Comparison of ENCODE assay signal across 35 cellular contexts in the genomic region with DNA sequence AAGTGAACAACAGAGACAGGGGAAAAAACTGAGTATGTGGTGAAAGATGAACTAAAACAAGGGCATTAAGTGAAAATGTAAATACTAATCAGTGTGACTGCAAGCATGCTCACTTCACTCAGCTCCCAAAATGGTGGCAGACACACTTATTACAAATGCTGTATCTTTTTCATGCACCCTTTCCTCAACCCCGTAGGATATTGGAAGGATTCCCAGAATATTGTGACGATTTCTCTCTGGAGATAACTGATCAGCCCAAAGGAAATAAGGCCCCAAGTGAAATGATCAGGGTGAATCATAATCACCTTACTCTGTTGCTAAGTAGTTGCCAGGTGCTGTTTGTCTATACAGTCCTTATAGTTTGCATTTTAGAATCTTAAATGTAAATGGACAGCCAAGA.
"Had no signal": no experiment of that assay in that cellular context is flagged by ENCODE, and none has a peak within 500 bp of the region (broad histone marks: within the 10 kb centered on the region; RNA-seq: fewer than 3 reads in every experiment).

No MANE protein-coding gene starts in this region.

- DNase-seq: activated CD4-positive, alpha-beta T cell treated with anti-CD3 and anti-CD28 coated beads, Interleukin-2, amount 50 U/mL, for 1 hour; activated CD8-positive, alpha-beta memory T cell treated with anti-CD3 and anti-CD28 coated beads for 24 hours; activated gamma-delta T cell treated with Interleukin-2 at 50 U/mL for 16 hours; activated naive CD4-positive, alpha-beta T cell treated with anti-CD3 and anti-CD28 coated beads, Interleukin-2, amount 50 U/mL, for 16 hours; activated T-cell treated with anti-CD3 and anti-CD28 coated beads, Interleukin-2, amount 50 U/mL, for 1 hour; anterior cingulate cortex; body of pancreas; cerebellar nuclear complex; dorsolateral prefrontal cortex; effector memory CD4-positive, alpha-beta T cell; erythroblast; foreskin fibroblast; heart left ventricle; hypothalamus; left lung; naive B cell; nephron progenitor cell; ovary; right lobe of liver; stimulated activated CD4-positive, alpha-beta T cell treated with anti-CD3 and anti-CD28 coated beads, Interleukin-4, amount 100 ng/mL, for 1 hour; stimulated activated naive CD8-positive, alpha-beta T cell treated with anti-CD3 and anti-CD28 coated beads, Interleukin-15, amount 100 ng/mL, for 72 hours; substantia nigra; SW 1271; T1000; uterus had no signal

- H3K27ac ChIP-seq: body of pancreas, cardiac muscle cell, coronary artery, heart left ventricle, left lung, neutrophil, ovary, right lobe of liver, uterus had no signal

- H3K4me1 ChIP-seq: body of pancreas, left lung had no signal

- H3K27ac Mint-ChIP-seq: activated T-helper 17 cell treated with anti-CD3 and anti-CD28 coated beads, Interleukin-2, amount 50 U/mL, for 72 hours; mesothelial cell of epicardium; nephron progenitor cell; progenitor cell of endocrine pancreas; T-helper 1 cell treated with Interleukin-12 subunit alpha and Interleukin-12 subunit beta and Interleukin-4 antibody, amounts not matched to agents 30 μg/mL and 1 μg/mL, for 36 hours; WTC11 had no signal

- ATAC-seq: activated T-helper 17 cell treated with anti-CD3 and anti-CD28 coated beads, Interleukin-2, amount 50 U/mL, for 72 hours; body of pancreas; heart left ventricle; left lung; stimulated activated naive CD8-positive, alpha-beta T cell treated with anti-CD3 and anti-CD28 coated beads, Interleukin-15, amount 100 ng/mL, for 72 hours; WTC11 had no signal

- H3K4me3 ChIP-seq: body of pancreas, cardiac muscle cell, coronary artery, dorsolateral prefrontal cortex, heart left ventricle, left lung, lung, ovary, right lobe of liver, uterus had no signal

- H3K4me3 Mint-ChIP-seq: activated T-helper 17 cell treated with anti-CD3 and anti-CD28 coated beads, Interleukin-2, amount 50 U/mL, for 72 hours; mesothelial cell of epicardium; naive B cell; nephron progenitor cell; stimulated activated naive CD8-positive, alpha-beta T cell treated with anti-CD3 and anti-CD28 coated beads, Interleukin-15, amount 100 ng/mL, for 72 hours; T-helper 1 cell treated with Interleukin-12 subunit alpha and Interleukin-12 subunit beta and Interleukin-4 antibody, amounts not matched to agents 30 μg/mL and 1 μg/mL, for 36 hours; type B pancreatic cell; WTC11 had no signal

- H3K9me3 ChIP-seq: body of pancreas, heart left ventricle, left lung, neutrophil, ovary, right lobe of liver, uterus had no signal

- H3K9me3 Mint-ChIP-seq: activated T-helper 17 cell treated with anti-CD3 and anti-CD28 coated beads, Interleukin-2, amount 50 U/mL, for 72 hours; mesothelial cell of epicardium; naive B cell; nephron progenitor cell; stimulated activated naive CD8-positive, alpha-beta T cell treated with anti-CD3 and anti-CD28 coated beads, Interleukin-15, amount 100 ng/mL, for 72 hours; T-helper 1 cell treated with Interleukin-12 subunit alpha and Interleukin-12 subunit beta and Interleukin-4 antibody, amounts not matched to agents 30 μg/mL and 1 μg/mL, for 36 hours; type B pancreatic cell; WTC11 had no signal

- H3K36me3 ChIP-seq: ovary, uterus had no signal

- H3K27me3 Mint-ChIP-seq: activated T-helper 17 cell treated with anti-CD3 and anti-CD28 coated beads, Interleukin-2, amount 50 U/mL, for 72 hours; naive B cell; progenitor cell of endocrine pancreas; stimulated activated naive CD8-positive, alpha-beta T cell treated with anti-CD3 and anti-CD28 coated beads, Interleukin-15, amount 100 ng/mL, for 72 hours; type B pancreatic cell had no signal

- H3K27me3 ChIP-seq: body of pancreas, cardiac muscle cell, dorsolateral prefrontal cortex, heart left ventricle, left lung, neutrophil, ovary, right lobe of liver, uterus had no signal
